1 cellular context compared by ENCODE assay signal in the genomic region with DNA sequence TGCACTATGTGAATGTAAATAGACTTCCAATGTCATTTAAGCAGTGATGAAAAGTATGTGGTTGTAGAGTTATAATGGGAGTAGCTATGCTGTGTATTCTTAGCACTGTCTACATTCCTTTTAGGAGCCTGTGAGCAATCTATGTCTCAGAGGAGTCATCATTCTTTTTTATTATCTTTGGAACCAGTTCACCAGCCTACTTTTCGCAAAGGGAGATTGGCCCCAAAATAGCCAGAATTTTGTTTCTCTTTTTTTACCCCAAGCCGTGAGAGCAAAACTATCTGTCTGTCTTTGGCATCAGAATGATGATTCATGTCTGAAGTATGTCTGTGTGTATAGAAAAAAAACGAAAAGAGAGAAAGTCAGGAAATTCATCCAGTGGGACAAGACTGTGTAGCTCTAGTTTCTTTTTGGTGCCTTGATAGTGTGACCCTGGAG.
TF ChIP-seq lines count a peak whose summit lies in the region.

No MANE protein-coding gene starts in this region.

TF ChIP-seq in K562, 482 proteins besides CTCF, POLR2A, EP300 and RAD21 (continued from another document and continues in another):
- TF ChIP-seq MEF2D (tag; conservative IDR thresholded peaks at IDR 0.05; ENCODE audit: low read depth) = peak; percentile 93
- 0 out of 2 replicates have a peak, but pooled peaks have one; percentile 15 for TF ChIP-seq NFIC (IDR thresholded peaks at IDR 0.05)
- TF ChIP-seq IFI16 (CRISPR knock-in tag; IDR thresholded peaks at IDR 0.05) = no peak
- TF ChIP-seq HNRNPL (IDR thresholded peaks at IDR 0.05; ENCODE audit: low read depth, low read length) = no peak
- no peak for TF ChIP-seq MTF1 (CRISPR knock-in tag; IDR thresholded peaks at IDR 0.05; ENCODE audit: borderline replicate concordance)
- no peak for TF ChIP-seq CBX5 (IDR thresholded peaks at IDR 0.05; ENCODE audit: borderline replicate concordance, low read depth)
- TF ChIP-seq GTF2A2 (tag; IDR thresholded peaks at IDR 0.05) = no peak
- TF ChIP-seq, protein P1, sequence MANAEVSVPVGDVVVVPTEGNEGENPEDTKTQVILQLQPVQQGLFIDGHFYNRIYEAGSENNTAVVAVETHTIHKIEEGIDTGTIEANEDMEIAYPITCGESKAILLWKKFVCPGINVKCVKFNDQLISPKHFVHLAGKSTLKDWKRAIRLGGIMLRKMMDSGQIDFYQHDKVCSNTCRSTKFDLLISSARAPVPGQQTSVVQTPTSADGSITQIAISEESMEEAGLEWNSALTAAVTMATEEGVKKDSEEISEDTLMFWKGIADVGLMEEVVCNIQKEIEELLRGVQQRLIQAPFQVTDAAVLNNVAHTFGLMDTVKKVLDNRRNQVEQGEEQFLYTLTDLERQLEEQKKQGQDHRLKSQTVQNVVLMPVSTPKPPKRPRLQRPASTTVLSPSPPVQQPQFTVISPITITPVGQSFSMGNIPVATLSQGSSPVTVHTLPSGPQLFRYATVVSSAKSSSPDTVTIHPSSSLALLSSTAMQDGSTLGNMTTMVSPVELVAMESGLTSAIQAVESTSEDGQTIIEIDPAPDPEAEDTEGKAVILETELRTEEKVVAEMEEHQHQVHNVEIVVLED (CRISPR knock-in tag; IDR thresholded peaks at IDR 0.05) = no peak
- TF ChIP-seq ZNF212 (CRISPR knock-in tag; IDR thresholded peaks at IDR 0.05) = no peak
- TF ChIP-seq FOXA3 (CRISPR knock-in tag; conservative IDR thresholded peaks at IDR 0.05 in 1 of 2, IDR thresholded peaks at IDR 0.05 in 1 of 2) = 0 out of 4 replicates have a peak, but pooled peaks of 1 of the 2 experiments have one; percentile 47
- TF ChIP-seq FOS (IDR thresholded peaks at IDR 0.05; ENCODE audit: extremely low read depth, insufficient read length) = peak; percentile 34
- TF ChIP-seq ZNF766 (CRISPR knock-in tag; conservative IDR thresholded peaks at IDR 0.05) = no peak
- peak; percentile 31; the same call in 1 of the 2 replicates for TF ChIP-seq VEZF1 (CRISPR knock-in tag; IDR thresholded peaks at IDR 0.05)
- TF ChIP-seq PBX2 (CRISPR knock-in tag; IDR thresholded peaks at IDR 0.05; ENCODE audit: low read depth) = no peak
- peak; percentile 65 for TF ChIP-seq PBX2 (tag; conservative IDR thresholded peaks at IDR 0.05; ENCODE audit: low read depth)
- TF ChIP-seq DMBX1 (CRISPR knock-in tag; IDR thresholded peaks at IDR 0.05; ENCODE audit: borderline replicate concordance) = no peak
- no peak for TF ChIP-seq U2AF1 (optimal IDR thresholded peaks at IDR 0.05; ENCODE audit: low read depth, low read length)
- TF ChIP-seq MXI1 (IDR thresholded peaks at IDR 0.05; ENCODE audit: low read depth, low read length) = no peak
- TF ChIP-seq, protein P2, sequence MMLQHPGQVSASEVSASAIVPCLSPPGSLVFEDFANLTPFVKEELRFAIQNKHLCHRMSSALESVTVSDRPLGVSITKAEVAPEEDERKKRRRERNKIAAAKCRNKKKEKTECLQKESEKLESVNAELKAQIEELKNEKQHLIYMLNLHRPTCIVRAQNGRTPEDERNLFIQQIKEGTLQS (IDR thresholded peaks at IDR 0.05) = peak; percentile 87
- TF ChIP-seq, protein P2 (CRISPR knock-in tag; conservative IDR thresholded peaks at IDR 0.05) = no peak
- no peak for TF ChIP-seq ADNP (tag; IDR thresholded peaks at IDR 0.05)
- no peak for TF ChIP-seq MTA2 (IDR thresholded peaks at IDR 0.05; ENCODE audit: low read depth)
- TF ChIP-seq ZBTB5 (IDR thresholded peaks at IDR 0.05) = no peak
- peak; percentile 90 for TF ChIP-seq FOSL1 (tag; conservative IDR thresholded peaks at IDR 0.05)
- TF ChIP-seq MNT (conservative IDR thresholded peaks at IDR 0.05) = no peak
- TF ChIP-seq TEAD1 (CRISPR knock-in tag; IDR thresholded peaks at IDR 0.05) = peak in 1 of 2 experiments; percentile 31; a peak in 2 of 4 replicates
- TF ChIP-seq, protein P3, sequence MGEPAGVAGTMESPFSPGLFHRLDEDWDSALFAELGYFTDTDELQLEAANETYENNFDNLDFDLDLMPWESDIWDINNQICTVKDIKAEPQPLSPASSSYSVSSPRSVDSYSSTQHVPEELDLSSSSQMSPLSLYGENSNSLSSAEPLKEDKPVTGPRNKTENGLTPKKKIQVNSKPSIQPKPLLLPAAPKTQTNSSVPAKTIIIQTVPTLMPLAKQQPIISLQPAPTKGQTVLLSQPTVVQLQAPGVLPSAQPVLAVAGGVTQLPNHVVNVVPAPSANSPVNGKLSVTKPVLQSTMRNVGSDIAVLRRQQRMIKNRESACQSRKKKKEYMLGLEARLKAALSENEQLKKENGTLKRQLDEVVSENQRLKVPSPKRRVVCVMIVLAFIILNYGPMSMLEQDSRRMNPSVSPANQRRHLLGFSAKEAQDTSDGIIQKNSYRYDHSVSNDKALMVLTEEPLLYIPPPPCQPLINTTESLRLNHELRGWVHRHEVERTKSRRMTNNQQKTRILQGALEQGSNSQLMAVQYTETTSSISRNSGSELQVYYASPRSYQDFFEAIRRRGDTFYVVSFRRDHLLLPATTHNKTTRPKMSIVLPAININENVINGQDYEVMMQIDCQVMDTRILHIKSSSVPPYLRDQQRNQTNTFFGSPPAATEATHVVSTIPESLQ (CRISPR knock-in tag; IDR thresholded peaks at IDR 0.05) = no peak
- no peak for TF ChIP-seq ZNF511 (CRISPR knock-in tag; IDR thresholded peaks at IDR 0.05)
- 0 out of 4 replicates have a peak, but pooled peaks of 1 of the 2 experiments have one; percentile 24 for TF ChIP-seq MAZ (CRISPR knock-in tag; conservative IDR thresholded peaks at IDR 0.05 in 1 of 2, IDR thresholded peaks at IDR 0.05 in 1 of 2)
- no peak for TF ChIP-seq HOXB6 (CRISPR knock-in tag; IDR thresholded peaks at IDR 0.05; ENCODE audit: borderline replicate concordance)
- TF ChIP-seq BMI1 (IDR thresholded peaks at IDR 0.05; ENCODE audit: low read length) = no peak
- peak; percentile 79 for TF ChIP-seq SMARCE1 (IDR thresholded peaks at IDR 0.05)
- 0 out of 2 replicates have a peak, but pooled peaks have one; percentile 13 for TF ChIP-seq NFE2 (IDR thresholded peaks at IDR 0.05; ENCODE audit: low read depth)
- TF ChIP-seq JUND (IDR thresholded peaks at IDR 0.05; ENCODE audit: borderline replicate concordance, low read depth, low read length) = peak; percentile 90
- TF ChIP-seq JUND (tag; IDR thresholded peaks at IDR 0.05; ENCODE audit: borderline replicate concordance, low read depth, low read length) = peak; percentile 84; the same call in 2 of the 3 replicates
- no peak for TF ChIP-seq CC2D1A (IDR thresholded peaks at IDR 0.05)
- no peak for TF ChIP-seq TSHZ1 (CRISPR knock-in tag; IDR thresholded peaks at IDR 0.05)
- no peak for TF ChIP-seq PHTF2 (CRISPR knock-in tag; IDR thresholded peaks at IDR 0.05)
- TF ChIP-seq, protein P4, sequence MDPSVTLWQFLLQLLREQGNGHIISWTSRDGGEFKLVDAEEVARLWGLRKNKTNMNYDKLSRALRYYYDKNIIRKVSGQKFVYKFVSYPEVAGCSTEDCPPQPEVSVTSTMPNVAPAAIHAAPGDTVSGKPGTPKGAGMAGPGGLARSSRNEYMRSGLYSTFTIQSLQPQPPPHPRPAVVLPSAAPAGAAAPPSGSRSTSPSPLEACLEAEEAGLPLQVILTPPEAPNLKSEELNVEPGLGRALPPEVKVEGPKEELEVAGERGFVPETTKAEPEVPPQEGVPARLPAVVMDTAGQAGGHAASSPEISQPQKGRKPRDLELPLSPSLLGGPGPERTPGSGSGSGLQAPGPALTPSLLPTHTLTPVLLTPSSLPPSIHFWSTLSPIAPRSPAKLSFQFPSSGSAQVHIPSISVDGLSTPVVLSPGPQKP (CRISPR knock-in tag; IDR thresholded peaks at IDR 0.05) = no peak
- TF ChIP-seq KDM1A (IDR thresholded peaks at IDR 0.05) = peak; percentile 61 to 67; a peak in 2 of 4 replicates
- no peak for TF ChIP-seq ZNF224 (CRISPR knock-in tag; IDR thresholded peaks at IDR 0.05)
- TF ChIP-seq LCOR (CRISPR knock-in tag; IDR thresholded peaks at IDR 0.05) = peak; percentile 69; the same call in 1 of the 2 replicates
- TF ChIP-seq MEIS2 (IDR thresholded peaks at IDR 0.05; ENCODE audit: partially characterized antibody) = peak; percentile 70
- no peak for TF ChIP-seq BHLHE40 (IDR thresholded peaks at IDR 0.05; ENCODE audit: low read length)
